Comparison of ENCODE assay signal across 1 cellular context in the genomic region with DNA sequence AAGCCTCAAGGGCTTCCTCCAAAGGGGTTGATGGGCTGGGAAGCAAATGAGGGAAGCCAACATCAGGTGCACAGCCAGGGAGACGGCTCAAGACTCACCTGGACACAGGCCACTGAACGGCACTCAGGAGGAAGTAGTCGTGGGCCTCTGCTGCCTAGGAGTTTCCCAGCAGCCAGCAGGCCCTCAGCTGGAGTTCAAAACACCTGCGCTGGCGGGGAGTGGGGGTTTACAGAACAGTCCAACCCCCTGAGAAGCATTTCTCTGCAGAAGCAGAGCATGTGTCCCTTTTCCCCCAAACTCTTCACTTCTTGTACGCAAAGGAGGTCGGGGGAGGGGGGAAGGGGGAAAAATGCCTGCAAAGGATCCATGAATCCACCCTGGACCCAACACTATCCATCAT.
TF ChIP-seq lines count a peak whose summit lies in the region.

No MANE protein-coding gene starts in this region.

TF ChIP-seq in GM23338, 12 proteins besides CTCF, POLR2A, EP300 and RAD21 (continued from another document):
- TF ChIP-seq EZH2 (IDR thresholded peaks at IDR 0.05; ENCODE audit: low read depth, unreplicated experiment) (no peak), EZH2phosphoT487 (IDR thresholded peaks at IDR 0.05; ENCODE audit: unreplicated experiment) (no peak), JUNB (IDR thresholded peaks at IDR 0.05; ENCODE audit: unreplicated experiment) (no peak), CREB1 (CRISPR knock-in tag; IDR thresholded peaks at IDR 0.05; ENCODE audit: low read depth) (no peak)
- TF ChIP-seq, protein P1, sequence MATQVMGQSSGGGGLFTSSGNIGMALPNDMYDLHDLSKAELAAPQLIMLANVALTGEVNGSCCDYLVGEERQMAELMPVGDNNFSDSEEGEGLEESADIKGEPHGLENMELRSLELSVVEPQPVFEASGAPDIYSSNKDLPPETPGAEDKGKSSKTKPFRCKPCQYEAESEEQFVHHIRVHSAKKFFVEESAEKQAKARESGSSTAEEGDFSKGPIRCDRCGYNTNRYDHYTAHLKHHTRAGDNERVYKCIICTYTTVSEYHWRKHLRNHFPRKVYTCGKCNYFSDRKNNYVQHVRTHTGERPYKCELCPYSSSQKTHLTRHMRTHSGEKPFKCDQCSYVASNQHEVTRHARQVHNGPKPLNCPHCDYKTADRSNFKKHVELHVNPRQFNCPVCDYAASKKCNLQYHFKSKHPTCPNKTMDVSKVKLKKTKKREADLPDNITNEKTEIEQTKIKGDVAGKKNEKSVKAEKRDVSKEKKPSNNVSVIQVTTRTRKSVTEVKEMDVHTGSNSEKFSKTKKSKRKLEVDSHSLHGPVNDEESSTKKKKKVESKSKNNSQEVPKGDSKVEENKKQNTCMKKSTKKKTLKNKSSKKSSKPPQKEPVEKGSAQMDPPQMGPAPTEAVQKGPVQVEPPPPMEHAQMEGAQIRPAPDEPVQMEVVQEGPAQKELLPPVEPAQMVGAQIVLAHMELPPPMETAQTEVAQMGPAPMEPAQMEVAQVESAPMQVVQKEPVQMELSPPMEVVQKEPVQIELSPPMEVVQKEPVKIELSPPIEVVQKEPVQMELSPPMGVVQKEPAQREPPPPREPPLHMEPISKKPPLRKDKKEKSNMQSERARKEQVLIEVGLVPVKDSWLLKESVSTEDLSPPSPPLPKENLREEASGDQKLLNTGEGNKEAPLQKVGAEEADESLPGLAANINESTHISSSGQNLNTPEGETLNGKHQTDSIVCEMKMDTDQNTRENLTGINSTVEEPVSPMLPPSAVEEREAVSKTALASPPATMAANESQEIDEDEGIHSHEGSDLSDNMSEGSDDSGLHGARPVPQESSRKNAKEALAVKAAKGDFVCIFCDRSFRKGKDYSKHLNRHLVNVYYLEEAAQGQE (IDR thresholded peaks at IDR 0.05; ENCODE audit: unreplicated experiment) = no peak
TF ChIP-seq in GM23338: peak in this region for 0.
